In genomic region chr2:196119926-196120325, GRCh38 we compare ENCODE assay signal across 22 cellular contexts.
"Had no signal": no experiment of that assay in that cellular context is flagged by ENCODE, and none has a peak within 500 bp of the region (broad histone marks: within the 10 kb centered on the region; RNA-seq: fewer than 3 reads in every experiment).

No MANE protein-coding gene starts in this region.

- H3K4me3 ChIP-seq: left lung, lower lobe of right lung, neural progenitor cell, ovary, right atrium auricular region, spleen, tibial nerve, uterus had no signal

- H3K9me3 ChIP-seq: left lung, lower lobe of right lung, ovary, right atrium auricular region, tibial nerve, uterus had no signal

- H3K4me2 ChIP-seq: neural progenitor cell had no signal

- H3K27ac ChIP-seq: left lung, lower lobe of right lung, neural progenitor cell, ovary, right atrium auricular region, spleen, tibial nerve, uterus had no signal

- H3K27me3 ChIP-seq: left lung, neural progenitor cell, ovary, right atrium auricular region, spleen, tibial nerve, uterus had no signal

- FAIRE-seq: islet of Langerhans, kidney, small intestine had no signal

- H2AFZ ChIP-seq: neural progenitor cell had no signal

- H3K9ac ChIP-seq: neural progenitor cell had no signal

- H3K36me3 ChIP-seq: left lung, lower lobe of right lung, neural progenitor cell, ovary, right atrium auricular region, spleen, tibial nerve, uterus had no signal

- H3K4me1 ChIP-seq: left lung, lower lobe of right lung, neural progenitor cell, right atrium auricular region, spleen, tibial nerve, uterus had no signal

- ATAC-seq: left colon; left lung; lower lobe of right lung; natural killer cell; sciatic nerve; stimulated activated effector memory CD8-positive, alpha-beta T cell treated with anti-CD3 and anti-CD28 coated beads, Interleukin-12 subunit alpha, Interleukin-12 subunit beta, amount 100 ng/mL, for 72 hours had no signal

- DNase-seq: hypothalamus; immature natural killer cell; kidney; left colon; left lung; lower lobe of right lung; mesendoderm; naive B cell; natural killer cell; nephron progenitor cell; ovary; small intestine; spleen; stimulated activated CD4-positive, alpha-beta T cell treated with anti-CD3 and anti-CD28 coated beads, Interleukin-4, amount 100 ng/mL, for 24 hours; stimulated activated naive CD4-positive, alpha-beta T cell; uterus had no signal
